1 cellular context compared by ENCODE assay signal in genomic region chr3:197736491-197737318, GRCh38.
TF ChIP-seq lines count a peak whose summit lies in the region.

TSS of gene RUBCN (minus strand) at chr3:197736904. CDS start at chr3:197736719, 185 bp downstream.

TF ChIP-seq in HepG2, 621 proteins besides CTCF, POLR2A, EP300 and RAD21 (continued from another document and continues in another):
- TF ChIP-seq SUZ12 (IDR thresholded peaks at IDR 0.05; ENCODE audit: low read depth, low read length) (peak; percentile 24; the same call in 1 of the 2 replicates), NKX3-1 (CRISPR knock-in tag; IDR thresholded peaks at IDR 0.05) (peak; percentile 21; the same call in 1 of the 2 replicates), ZBTB26 (CRISPR knock-in tag; IDR thresholded peaks at IDR 0.05; ENCODE audit: borderline replicate concordance) (no peak), PLSCR1 (CRISPR knock-in tag; IDR thresholded peaks at IDR 0.05; ENCODE audit: borderline replicate concordance) (no peak), SMARCE1 (IDR thresholded peaks at IDR 0.05; ENCODE audit: borderline replicate concordance) (no peak), ZNF83 (CRISPR knock-in tag; IDR thresholded peaks at IDR 0.05; ENCODE audit: borderline replicate concordance) (no peak), ZNF256 (CRISPR knock-in tag; conservative IDR thresholded peaks at IDR 0.05) (0 out of 2 replicates have a peak, but pooled peaks have one; percentile 36), NFYB (CRISPR knock-in tag; IDR thresholded peaks at IDR 0.05) (peak; percentile 89), ZSCAN21 (CRISPR knock-in tag; IDR thresholded peaks at IDR 0.05; ENCODE audit: borderline replicate concordance) (peak; percentile 14; the same call in 1 of the 2 replicates), ZNF652 (CRISPR knock-in tag; IDR thresholded peaks at IDR 0.05; ENCODE audit: borderline replicate concordance, low read depth) (no peak; the same call in 1 of the 2 replicates), ZNF354B (CRISPR knock-in tag; IDR thresholded peaks at IDR 0.05) (no peak), ETS1 (CRISPR knock-in tag; IDR thresholded peaks at IDR 0.05) (no peak), SOX5 (CRISPR knock-in tag; IDR thresholded peaks at IDR 0.05; ENCODE audit: borderline replicate concordance) (no peak), CC2D1A (CRISPR knock-in tag; IDR thresholded peaks at IDR 0.05) (no peak), ZNF251 (CRISPR knock-in tag; IDR thresholded peaks at IDR 0.05) (no peak), ZNF44 (CRISPR knock-in tag; IDR thresholded peaks at IDR 0.05) (no peak), PBX3 (CRISPR knock-in tag; IDR thresholded peaks at IDR 0.05; ENCODE audit: borderline replicate concordance) (no peak), ZNF550 (CRISPR knock-in tag; IDR thresholded peaks at IDR 0.05; ENCODE audit: borderline replicate concordance) (no peak), IRX3 (CRISPR knock-in tag; IDR thresholded peaks at IDR 0.05; ENCODE audit: borderline replicate concordance, low read depth) (no peak), PRPF4 (IDR thresholded peaks at IDR 0.05; ENCODE audit: low read depth, low read length, poor library complexity, severe bottlenecking) (no peak), ZNF367 (CRISPR knock-in tag; IDR thresholded peaks at IDR 0.05; ENCODE audit: borderline replicate concordance) (no peak), TBX3 (IDR thresholded peaks at IDR 0.05; ENCODE audit: borderline replicate concordance) (no peak), THYN1 (CRISPR knock-in tag; IDR thresholded peaks at IDR 0.05; ENCODE audit: borderline replicate concordance, low read depth) (no peak), ZNF232 (CRISPR knock-in tag; IDR thresholded peaks at IDR 0.05; ENCODE audit: borderline replicate concordance) (no peak), NFRKB (IDR thresholded peaks at IDR 0.05) (no peak), RFX3 (CRISPR knock-in tag; IDR thresholded peaks at IDR 0.05) (no peak), ZNF616 (CRISPR knock-in tag; IDR thresholded peaks at IDR 0.05; ENCODE audit: low read depth) (no peak), GLI4 (CRISPR knock-in tag; IDR thresholded peaks at IDR 0.05; ENCODE audit: borderline replicate concordance) (no peak), RNF219 (CRISPR knock-in tag; IDR thresholded peaks at IDR 0.05) (no peak), ZNF775 (CRISPR knock-in tag; IDR thresholded peaks at IDR 0.05; ENCODE audit: borderline replicate concordance) (no peak), HMGXB4 (CRISPR knock-in tag; IDR thresholded peaks at IDR 0.05; ENCODE audit: borderline replicate concordance in 1 of 2, low read depth in 1 of 2) (peak; percentile 12 to 38; a peak in 1 of 4 replicates), MTA3 (CRISPR knock-in tag; IDR thresholded peaks at IDR 0.05) (no peak), ATF1 (CRISPR knock-in tag; IDR thresholded peaks at IDR 0.05) (peak; percentile 63), HINFP (CRISPR knock-in tag; IDR thresholded peaks at IDR 0.05; ENCODE audit: low read depth) (no peak), TCF7 (IDR thresholded peaks at IDR 0.05; ENCODE audit: low read depth) (no peak), ZMAT3 (CRISPR knock-in tag; conservative IDR thresholded peaks at IDR 0.05) (0 out of 2 replicates have a peak, but pooled peaks have one; percentile 36), ZMYM3 (CRISPR knock-in tag; IDR thresholded peaks at IDR 0.05) (no peak), ZNF598 (CRISPR knock-in tag; IDR thresholded peaks at IDR 0.05; ENCODE audit: borderline replicate concordance) (peak; percentile 80; the same call in 1 of the 2 replicates), ZNF574 (CRISPR knock-in tag; IDR thresholded peaks at IDR 0.05) (peak; percentile 92), SNAPC5 (CRISPR knock-in tag; IDR thresholded peaks at IDR 0.05; ENCODE audit: borderline replicate concordance) (no peak), BCL6 (CRISPR knock-in tag; IDR thresholded peaks at IDR 0.05) (0 out of 2 replicates have a peak, but pooled peaks have one; percentile 14), SMAD1 (CRISPR knock-in tag; IDR thresholded peaks at IDR 0.05; ENCODE audit: borderline replicate concordance, low read depth) (no peak), TCF7L2 (IDR thresholded peaks at IDR 0.05; ENCODE audit: low read depth, low read length) (no peak), THAP11 (CRISPR knock-in tag; IDR thresholded peaks at IDR 0.05) (peak; percentile 98), NONO (IDR thresholded peaks at IDR 0.05) (no peak), NONO (CRISPR knock-in tag; conservative IDR thresholded peaks at IDR 0.05) (peak; percentile 67), CCDC6 (CRISPR knock-in tag; IDR thresholded peaks at IDR 0.05) (peak; percentile 59; the same call in 1 of the 2 replicates), ZFP36L1 (CRISPR knock-in tag; IDR thresholded peaks at IDR 0.05) (no peak), ZNF816 (CRISPR knock-in tag; IDR thresholded peaks at IDR 0.05; ENCODE audit: borderline replicate concordance) (no peak), ZNF800 (CRISPR knock-in tag; IDR thresholded peaks at IDR 0.05) (peak; percentile 57), ZNF143 (CRISPR knock-in tag; IDR thresholded peaks at IDR 0.05) (peak; percentile 94), KLF9 (CRISPR knock-in tag; IDR thresholded peaks at IDR 0.05; ENCODE audit: low read depth) (no peak; the same call in 1 of the 2 replicates), ZNF17 (CRISPR knock-in tag; IDR thresholded peaks at IDR 0.05) (no peak), SMYD3 (CRISPR knock-in tag; IDR thresholded peaks at IDR 0.05) (no peak), NCOA5 (CRISPR knock-in tag; IDR thresholded peaks at IDR 0.05) (no peak), ZFP1 (CRISPR knock-in tag; IDR thresholded peaks at IDR 0.05) (no peak), ZNF746 (CRISPR knock-in tag; IDR thresholded peaks at IDR 0.05) (no peak), SOX6 (IDR thresholded peaks at IDR 0.05) (no peak), SOX6 (CRISPR knock-in tag; IDR thresholded peaks at IDR 0.05) (no peak), ZNF782 (CRISPR knock-in tag; IDR thresholded peaks at IDR 0.05; ENCODE audit: borderline replicate concordance) (no peak), ZNF713 (CRISPR knock-in tag; IDR thresholded peaks at IDR 0.05) (no peak), KLF6 (CRISPR knock-in tag; IDR thresholded peaks at IDR 0.05) (no peak), ZSCAN29 (CRISPR knock-in tag; conservative IDR thresholded peaks at IDR 0.05) (no peak), CHD4 (IDR thresholded peaks at IDR 0.05; ENCODE audit: borderline replicate concordance, low read length) (no peak)
